Comparison of ENCODE assay signal across 19 cellular contexts in genomic region chr17:39177256-39177655, GRCh38.
DNase-seq lines count a peak whose midpoint lies in the region; ATAC-seq and TF ChIP-seq lines count a peak whose summit lies in the region.
"Had no signal": no experiment of that assay in that cellular context is flagged by ENCODE, and none has a peak within 500 bp of the region (broad histone marks: within the 10 kb centered on the region; RNA-seq: fewer than 3 reads in every experiment).

No MANE protein-coding gene starts in this region.

- H3K36me3 Mint-ChIP-seq in T-helper 2 cell treated with Interferon-gamma antibody and Interleukin-4, amounts not matched to agents 5 μg/mL and 100 μg/mL, for 36 hours (ENCODE audit: low read depth) = peaks cover 10% of the 10 kb centered on the region
- H3K36me3 Mint-ChIP-seq: natural killer cell treated with Interleukin-12 subunit alpha and Interleukin-12 subunit beta and Interleukin-15 and Interleukin-18, amount 100 ng/mL, for 72 hours had no signal

- TF ChIP-seq CTCF in fibroblast of mammary gland (conservative IDR thresholded peaks at IDR 0.05; ENCODE audit: control insufficient read depth, insufficient read depth, low read depth, low read length) = no peak

- H3K27ac Mint-ChIP-seq in stimulated activated naive CD8-positive, alpha-beta T cell treated with anti-CD3 and anti-CD28 coated beads, Interleukin-15, amount 100 ng/mL, for 72 hours = peak overlapping the region in 1 of 2 donors; percentile 56
- H3K27ac Mint-ChIP-seq in T-helper 2 cell treated with Interferon-gamma antibody and Interleukin-4, amounts not matched to agents 5 μg/mL and 100 μg/mL, for 36 hours = no peak overlapping the region
- H3K27ac Mint-ChIP-seq: CD14-positive monocyte; natural killer cell treated with Interleukin-12 subunit alpha and Interleukin-12 subunit beta and Interleukin-15 and Interleukin-18, amount 100 ng/mL, for 72 hours had no signal

- DNase-seq in stimulated activated naive CD8-positive, alpha-beta T cell treated with anti-CD3 and anti-CD28 coated beads, Interleukin-15, Interleukin-2, amounts not matched to agents 100 U/mL and 50 U/mL, for 24 hours = no peak
- DNase-seq in stimulated activated naive CD8-positive, alpha-beta T cell treated with anti-CD3 and anti-CD28 coated beads, Interleukin-15, amount 100 ng/mL, for 72 hours = no peak
- DNase-seq in NCI-H2029 (lab: John Stamatoyannopoulos, UW) = peak; percentile 89
- peak; percentile 38 for DNase-seq in fibroblast of mammary gland (ENCODE audit: low read depth)
- DNase-seq in KBM-7 = no peak
- DNase-seq in OCI-M1 (lab: John Stamatoyannopoulos, UW) = no peak
- DNase-seq in T-helper 2 cell treated with Interferon-gamma antibody and Interleukin-4, amounts not matched to agents 5 μg/mL and 100 μg/mL, for 36 hours (ENCODE audit: low spot score) = no peak
- DNase-seq: activated T-cell treated with anti-CD3 and anti-CD28 coated beads, Interleukin-2, amount 50 U/mL, for 48 hours; adrenal gland; erythroblast; GM23248; Kasumi-1; NCI-H2081 treated with DMSO at 0.1 percent for 48 hours; PC-3; stimulated activated CD4-positive, alpha-beta T cell treated with anti-CD3 and anti-CD28 coated beads, Interleukin-4, amount 100 ng/mL, for 1 hour had no signal

- no peaks in the 10 kb centered on the region for H3K27me3 Mint-ChIP-seq in stimulated activated naive CD8-positive, alpha-beta T cell treated with anti-CD3 and anti-CD28 coated beads, Interleukin-15, amount 100 ng/mL, for 72 hours
- H3K27me3 Mint-ChIP-seq in T-helper 2 cell treated with Interferon-gamma antibody and Interleukin-4, amounts not matched to agents 5 μg/mL and 100 μg/mL, for 36 hours (ENCODE audit: low read depth) = no peaks in the 10 kb centered on the region
- H3K27me3 Mint-ChIP-seq: natural killer cell treated with Interleukin-12 subunit alpha and Interleukin-12 subunit beta and Interleukin-15 and Interleukin-18, amount 100 ng/mL, for 72 hours had no signal

- H3K4me3 ChIP-seq in fibroblast of mammary gland (ENCODE audit: control insufficient read depth, low read depth, low read length) = no peak overlapping the region
- H3K4me3 ChIP-seq: adrenal gland, GM23248, right atrium auricular region had no signal

- peaks cover 29% of the 10 kb centered on the region for H3K4me1 Mint-ChIP-seq in stimulated activated naive CD8-positive, alpha-beta T cell treated with anti-CD3 and anti-CD28 coated beads, Interleukin-15, amount 100 ng/mL, for 72 hours
- peaks cover 9% of the 10 kb centered on the region for H3K4me1 Mint-ChIP-seq in T-helper 2 cell treated with Interferon-gamma antibody and Interleukin-4, amounts not matched to agents 5 μg/mL and 100 μg/mL, for 36 hours (ENCODE audit: low read depth)

- in situ Hi-C loops in KBM-7 (cut with MboI; ENCODE audit: low pct_unique_long_range_greater_than_20kb, low sequenced_read_pairs) = no loop called here

- peak; percentile 9 for ATAC-seq in stimulated activated naive CD8-positive, alpha-beta T cell treated with anti-CD3 and anti-CD28 coated beads, Interleukin-15, Interleukin-2, amounts not matched to agents 100 U/mL and 50 U/mL, for 24 hours
- no peak for ATAC-seq in stimulated activated naive CD8-positive, alpha-beta T cell treated with anti-CD3 and anti-CD28 coated beads, Interleukin-15, amount 100 ng/mL, for 72 hours
- no peak for ATAC-seq in GM18909 (IDR thresholded peaks at IDR 0.05; ENCODE audit: poor library complexity, unreplicated experiment)
- ATAC-seq: PC-3 had no signal

- no peak overlapping the region for H3K4me3 Mint-ChIP-seq in stimulated activated naive CD8-positive, alpha-beta T cell treated with anti-CD3 and anti-CD28 coated beads, Interleukin-15, amount 100 ng/mL, for 72 hours
- no peak overlapping the region for H3K4me3 Mint-ChIP-seq in T-helper 2 cell treated with Interferon-gamma antibody and Interleukin-4, amounts not matched to agents 5 μg/mL and 100 μg/mL, for 36 hours
- H3K4me3 Mint-ChIP-seq: CD14-positive monocyte; natural killer cell treated with Interleukin-12 subunit alpha and Interleukin-12 subunit beta and Interleukin-15 and Interleukin-18, amount 100 ng/mL, for 72 hours had no signal

- no peaks in the 10 kb centered on the region for H3K9me3 Mint-ChIP-seq in stimulated activated naive CD8-positive, alpha-beta T cell treated with anti-CD3 and anti-CD28 coated beads, Interleukin-15, amount 100 ng/mL, for 72 hours
- H3K9me3 Mint-ChIP-seq in T-helper 2 cell treated with Interferon-gamma antibody and Interleukin-4, amounts not matched to agents 5 μg/mL and 100 μg/mL, for 36 hours = no peaks in the 10 kb centered on the region
- H3K9me3 Mint-ChIP-seq: natural killer cell treated with Interleukin-12 subunit alpha and Interleukin-12 subunit beta and Interleukin-15 and Interleukin-18, amount 100 ng/mL, for 72 hours had no signal

Comparison
In these comparisons a context has a peak if more than half of its experiments do, and no peak if none do; other contexts are left out.
1. DNase-seq: peak in NCI-H2029 (single experiment) and fibroblast of mammary gland (single experiment); none in stimulated activated naive CD8-positive, alpha-beta T cell treated with anti-CD3 and anti-CD28 coated beads, Interleukin-15, Interleukin-2, amounts not matched to agents 100 U/mL and 50 U/mL, for 24 hours (single experiment), stimulated activated naive CD8-positive, alpha-beta T cell treated with anti-CD3 and anti-CD28 coated beads, Interleukin-15, amount 100 ng/mL, for 72 hours (0 of 2), KBM-7 (single experiment), OCI-M1 (single experiment) and T-helper 2 cell treated with Interferon-gamma antibody and Interleukin-4, amounts not matched to agents 5 μg/mL and 100 μg/mL, for 36 hours (single experiment).